ENCODE assay signal across 7 cellular contexts in the genomic region with DNA sequence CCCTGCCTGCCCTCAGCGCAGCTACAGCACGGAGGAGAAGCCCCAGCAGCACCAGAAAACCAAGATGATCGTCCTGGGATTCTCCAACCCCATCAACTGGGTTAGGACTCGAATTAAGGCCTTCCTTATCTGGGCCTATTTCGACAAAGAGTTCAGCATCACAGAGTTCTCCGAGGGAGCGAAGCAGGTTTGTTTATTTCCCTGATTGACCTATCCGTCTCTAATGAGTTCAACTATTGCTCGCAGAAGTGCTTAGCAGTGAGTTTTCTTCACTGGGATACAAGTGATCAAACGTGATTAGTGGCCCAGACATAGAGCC. TPM values are rescaled to one million over a fixed set of nuclear protein-coding genes. Genes with fewer than 3 reads are reported as not detected.
DNase-seq lines count a peak whose midpoint lies in the region; ATAC-seq and TF ChIP-seq lines count a peak whose summit lies in the region.

No MANE protein-coding gene starts in this region.

- TF ChIP-seq CTCF in PC-3 (conservative IDR thresholded peaks at IDR 0.05; ENCODE audit: low read depth, low read length): no peak
- no peak for TF ChIP-seq CTCF in esophagus squamous epithelium (IDR thresholded peaks at IDR 0.05)
- no peak for TF ChIP-seq CTCF in retinal pigment epithelial cell (conservative IDR thresholded peaks at IDR 0.05; ENCODE audit: low read depth, low read length)

- H3K9ac ChIP-seq in PC-3 (ENCODE audit: low read length): peak overlapping the region; percentile 84

- H3K9me2 ChIP-seq in PC-3 (replicated peaks; ENCODE audit: low read length): no peaks in the 10 kb centered on the region

- H4K20me1 ChIP-seq in PC-3 (ENCODE audit: low read length): 0 out of 2 replicates have a peak, but pooled peaks cover 4% of the 10 kb centered on the region

- CTCF ChIA-PET in PC-3 (lab: Charles Lee): no interaction called here

- peak overlapping the region; percentile 86 for H3K4me2 ChIP-seq in PC-3 (ENCODE audit: low read length)

- H3K36me3 ChIP-seq in PC-3 (ENCODE audit: low read depth, low read length): peaks cover 16% of the 10 kb centered on the region
- H3K36me3 ChIP-seq in esophagus squamous epithelium: peaks cover 0 to 37% (median 3%) of the 10 kb centered on the region in 3 donors

- BruUV-seq in PC-3 (replicated peaks; lab: Mats Ljungman, UMichigan): no TSS peak

- POLR2A ChIA-PET in PC-3 (lab: Charles Lee; ENCODE audit: unreplicated experiment): no interaction called here

- H3K27ac ChIP-seq in PC-3 (ENCODE audit: low read length) (peak overlapping the region; percentile 82), esophagus squamous epithelium (peak overlapping the region; percentile 88 to 96 (median 94))

- H3K4me1 ChIP-seq in PC-3 (ENCODE audit: insufficient read depth, low read length): peaks cover 20% of the 10 kb centered on the region
- H3K4me1 ChIP-seq in esophagus squamous epithelium: peaks cover 20 to 63% (median 31%) of the 10 kb centered on the region in 3 donors

- ATAC-seq in GM21526 (IDR thresholded peaks at IDR 0.05; ENCODE audit: low FRiP score, unreplicated experiment) (peak; percentile 3), PC-3 (no peak), HG02678 (IDR thresholded peaks at IDR 0.05; ENCODE audit: unreplicated experiment) (no peak)

- no peak for TF ChIP-seq POLR2A in esophagus squamous epithelium (IDR thresholded peaks at IDR 0.05)

- no peaks in the 10 kb centered on the region for H3K9me3 ChIP-seq in PC-3 (ENCODE audit: low read length)
- H3K9me3 ChIP-seq in esophagus squamous epithelium: no peaks in the 10 kb centered on the region

- H3K79me2 ChIP-seq in PC-3 (ENCODE audit: low read length): peaks cover 79% of the 10 kb centered on the region

- H3K4me3 ChIP-seq in PC-3 (ENCODE audit: low read length) (peak overlapping the region; percentile 94), esophagus squamous epithelium (peak overlapping the region; percentile 60 to 99 (median 82)), retinal pigment epithelial cell (ENCODE audit: low read length) (peak overlapping the region; percentile 91)

- H3F3A ChIP-seq in PC-3 (ENCODE audit: low read length, unreplicated experiment): no peaks in the 10 kb centered on the region

- intact Hi-C loops in PC-3 (cut with micrococcal nuclease): no loop called here
- intact Hi-C loops in esophagus squamous epithelium (cut with DNase I): no loop called here

- WGBS in esophagus squamous epithelium, 2 donors: 0 to 3% methylated on average over 8 of the region's 10 CpGs

- DNase-seq in PC-3 (no peak), esophagus squamous epithelium (lab: John Stamatoyannopoulos, UW) (no peak), retinal pigment epithelial cell (ENCODE audit: low read depth) (no peak), islet precursor cell (no peak), NCI-H1048 (lab: John Stamatoyannopoulos, UW) (no peak)

- H3K27me3 ChIP-seq in PC-3 (ENCODE audit: low read length): no peaks in the 10 kb centered on the region
- no peaks in the 10 kb centered on the region for H3K27me3 ChIP-seq in esophagus squamous epithelium

- H2AFZ ChIP-seq in PC-3 (ENCODE audit: low read length): peak overlapping the region; percentile 80

RNA-seq across cellular contexts. Expression of gene MAIP1, which starts 0.6 kb away (rescaled TPM):
- total RNA-seq in PC-3 (2014; rRNA removed) (44.7 and 49.2 TPM in 2 replicates), esophagus squamous epithelium (10 to 100 TPM; 10.4 to 27.4 (median 22.0) TPM)

RNA-seq across cellular contexts. Expression of gene TYW5, which starts 0.7 kb away (rescaled TPM):
- total RNA-seq in PC-3 (2014; rRNA removed) (5.4 and 9.0 TPM in 2 replicates), esophagus squamous epithelium (1 to 10 TPM; 3.0 to 8.8 (median 5.8) TPM)

RNA-seq across cellular contexts. Expression of gene C2orf69, which starts 44.9 kb away (rescaled TPM):
- total RNA-seq in PC-3 (2014; rRNA removed) (10.5 and 15.0 TPM in 2 replicates), esophagus squamous epithelium (10 to 100 TPM in 2 of 4 donors, 1 to 10 TPM in 2; 6.1 to 10.7 (median 9.6) TPM)
